1 cellular context compared by ENCODE assay signal in genomic region chr1:68975534-68975933, GRCh38.
TF ChIP-seq lines count a peak whose summit lies in the region.

No MANE protein-coding gene starts in this region.

TF ChIP-seq in GM23338, 12 proteins besides CTCF, POLR2A, EP300 and RAD21 (continued from another document):
- TF ChIP-seq ZNF462 (CRISPR knock-in tag; IDR thresholded peaks at IDR 0.05) (no peak), STAT1 (IDR thresholded peaks at IDR 0.05; ENCODE audit: unreplicated experiment) (no peak), POLR2AphosphoS5 (IDR thresholded peaks at IDR 0.05; ENCODE audit: low read depth) (no peak), ETS1 (IDR thresholded peaks at IDR 0.05) (no peak), EZH2phosphoT487 (IDR thresholded peaks at IDR 0.05; ENCODE audit: unreplicated experiment) (no peak), JUNB (IDR thresholded peaks at IDR 0.05; ENCODE audit: unreplicated experiment) (no peak)
